Comparison of ENCODE assay signal across 15 cellular contexts in the genomic region with DNA sequence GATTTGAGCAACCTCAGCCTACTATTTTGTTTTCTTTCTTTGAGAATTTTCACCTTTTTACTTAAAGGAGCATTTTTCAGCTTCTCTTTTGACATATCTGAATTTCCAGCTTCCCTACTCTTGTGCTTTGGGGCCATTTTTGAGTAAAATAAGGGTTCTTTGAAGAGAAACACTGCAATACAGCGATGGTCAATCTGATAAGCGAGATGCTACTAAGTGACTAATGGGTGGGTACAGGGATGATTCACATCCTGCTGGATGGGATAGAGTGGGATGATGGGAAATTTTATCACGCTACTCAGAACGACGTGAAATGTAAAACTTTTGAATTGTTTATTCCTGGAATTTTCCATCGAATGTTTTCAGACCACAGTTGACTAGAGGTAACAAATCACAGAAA. TPM values are rescaled to one million over a fixed set of nuclear protein-coding genes. Genes with fewer than 3 reads are reported as not detected.
A peak's percentile ranks its signal among the peaks of the same experiment; 100 is the strongest.
DNase-seq lines count a peak whose midpoint lies in the region; ATAC-seq and TF ChIP-seq lines count a peak whose summit lies in the region.
"Had no signal": no experiment of that assay in that cellular context is flagged by ENCODE, and none has a peak within 500 bp of the region (broad histone marks: within the 10 kb centered on the region; RNA-seq: fewer than 3 reads in every experiment).

No MANE protein-coding gene starts in this region.

- no peaks in the 10 kb centered on the region for H3K36me3 ChIP-seq in mammary epithelial cell (ENCODE audit: insufficient read depth, low read length)
- H3K36me3 ChIP-seq in fibroblast of lung (ENCODE audit: control insufficient read depth, insufficient read depth, low read length) = no peaks in the 10 kb centered on the region
- H3K36me3 ChIP-seq in WERI-Rb-1 = no peaks in the 10 kb centered on the region
- H3K36me3 ChIP-seq: neutrophil had no signal

- H3K4me3 Mint-ChIP-seq in MCF 10A (ENCODE audit: unreplicated experiment) = peak overlapping the region; percentile 16
- H3K4me3 Mint-ChIP-seq: central memory CD8-positive, alpha-beta T cell; memory B cell had no signal

- BruUV-seq in MCF 10A (replicated peaks; lab: Mats Ljungman, UMichigan) (no TSS peak), mammary epithelial cell (replicated peaks; lab: Mats Ljungman, UMichigan) (no TSS peak)

- H3K4me1 ChIP-seq in mammary epithelial cell (ENCODE audit: insufficient read depth, low read length) (no peaks in the 10 kb centered on the region), fibroblast of lung (ENCODE audit: control insufficient read depth, extremely low read depth, insufficient read depth, low read length) (peaks cover 14% of the 10 kb centered on the region)

- H3K4me1 Mint-ChIP-seq in MCF 10A (ENCODE audit: insufficient read depth, unreplicated experiment) = peaks cover 14% of the 10 kb centered on the region
- H3K4me1 Mint-ChIP-seq: central memory CD8-positive, alpha-beta T cell had no signal

- TF ChIP-seq CTCF in MCF 10A (IDR thresholded peaks at IDR 0.05; ENCODE audit: unreplicated experiment) (no peak), mammary epithelial cell (conservative IDR thresholded peaks at IDR 0.05 in 1 of 2, IDR thresholded peaks at IDR 0.05 in 1 of 2; ENCODE audit: extremely low read depth in 1 of 2, insufficient read depth in 1 of 2, low read depth in 1 of 2, low read length in 2 of 2) (no peak), fibroblast of lung (conservative IDR thresholded peaks at IDR 0.05 in 1 of 2, IDR thresholded peaks at IDR 0.05 in 1 of 2; ENCODE audit: low read depth in 1 of 2, low read length in 2 of 2) (no peak), WERI-Rb-1 (IDR thresholded peaks at IDR 0.05; ENCODE audit: low read depth, low read length) (no peak)

- no peak overlapping the region for H3K27ac Mint-ChIP-seq in MCF 10A (ENCODE audit: low read depth, unreplicated experiment)
- H3K27ac Mint-ChIP-seq: memory B cell had no signal

- H3K27me3 Mint-ChIP-seq in MCF 10A (ENCODE audit: insufficient read depth, unreplicated experiment) = no peaks in the 10 kb centered on the region

- H3K9ac ChIP-seq in mammary epithelial cell (ENCODE audit: insufficient read depth, low read length) (no peak overlapping the region), fibroblast of lung (ENCODE audit: insufficient read depth, low read length) (no peak overlapping the region)

- H3K9me3 ChIP-seq in mammary epithelial cell (replicated peaks; ENCODE audit: insufficient read depth, low read length) (no peaks in the 10 kb centered on the region), fibroblast of lung (ENCODE audit: control insufficient read depth, insufficient read depth, low read depth, low read length) (no peaks in the 10 kb centered on the region), WERI-Rb-1 (ENCODE audit: severe bottlenecking) (no peaks in the 10 kb centered on the region)
- H3K9me3 ChIP-seq: neutrophil had no signal

- H4K20me1 ChIP-seq in mammary epithelial cell (ENCODE audit: insufficient read depth, low read length) (no peaks in the 10 kb centered on the region), fibroblast of lung (ENCODE audit: control insufficient read depth, extremely low read depth, insufficient read depth, low read length) (no peaks in the 10 kb centered on the region)

- 73% methylated on average over 6 of the region's 6 CpGs for WGBS in mammary epithelial cell (ENCODE audit: low coverage, missing lambda C conversion rate)

- POLR2A ChIA-PET in MCF 10A (lab: Yijun Ruan, JAX) = interaction anchor here (0.7 to 1.1 kb wide), 4 partner anchors 10 to 165 kb away, joined by 3 to 4 read pairs (median 3); no protein-coding TSS in a partner anchor

- H3K4me2 ChIP-seq in mammary epithelial cell (ENCODE audit: insufficient read depth, low read depth, low read length) = no peak overlapping the region
- H3K4me2 ChIP-seq in fibroblast of lung (ENCODE audit: extremely low read depth, insufficient read depth, low read length) = peak overlapping the region; percentile 46

- CTCF ChIA-PET in MCF 10A (lab: Yijun Ruan, JAX) = no interaction called here
- CTCF ChIA-PET in mammary epithelial cell (lab: Charles Lee; ENCODE audit: low non-redundant PET) = no interaction called here

- H3K36me3 Mint-ChIP-seq in MCF 10A (ENCODE audit: insufficient read depth, unreplicated experiment) = no peaks in the 10 kb centered on the region
- H3K36me3 Mint-ChIP-seq: memory B cell had no signal

- H3K9me3 Mint-ChIP-seq in MCF 10A (ENCODE audit: unreplicated experiment) = no peaks in the 10 kb centered on the region
- H3K9me3 Mint-ChIP-seq: central memory CD8-positive, alpha-beta T cell; memory B cell had no signal

- DNase-seq in MCF 10A (ENCODE audit: unreplicated experiment) (peak; percentile 56), mammary epithelial cell (no peak), SK-N-DZ (ENCODE audit: low spot score) (peak; percentile 4), fibroblast of lung (ENCODE audit: low read depth in 2 of 2) (peak; percentile 87 to 96), NCI-H774 (lab: John Stamatoyannopoulos, UW) (no peak), WERI-Rb-1 (no peak), Right ventricle myocardium superior (no peak)
- DNase-seq in activated CD8-positive, alpha-beta memory T cell treated with anti-CD3 and anti-CD28 coated beads, Interleukin-2, amount 50 U/mL, for 48 hours = no peak
- DNase-seq: 8988T; activated naive CD4-positive, alpha-beta T cell treated with Interleukin-2 at 50 U/mL for 16 hours; NCI-H446 treated with DMSO at 0.1 percent for 48 hours had no signal

- in situ Hi-C loops in mammary epithelial cell (cut with MboI; ENCODE audit: low sequenced_read_pairs in 2 of 2) = no loop called here

- no peak overlapping the region for H3K4me3 ChIP-seq in mammary epithelial cell (replicated peaks in 1 of 3; ENCODE audit: insufficient read depth in 1 of 3, low read depth in 2 of 3, low read length in 3 of 3)
- peak overlapping the region in 1 of 4 experiments; percentile 9 for H3K4me3 ChIP-seq in fibroblast of lung (replicated peaks in 1 of 4; ENCODE audit: control extremely low read depth in 1 of 4, insufficient read depth in 1 of 4, low read depth in 3 of 4, low read length in 4 of 4)
- no peak overlapping the region for H3K4me3 ChIP-seq in WERI-Rb-1 (ENCODE audit: low read depth, low read length)

- H3K27ac ChIP-seq in mammary epithelial cell (ENCODE audit: insufficient read depth, low read depth, low read length) (no peak overlapping the region), fibroblast of lung (ENCODE audit: insufficient read depth, low read length) (peak overlapping the region; percentile 76), WERI-Rb-1 (no peak overlapping the region)
- H3K27ac ChIP-seq: neutrophil, RWPE1 had no signal

- H2AFZ ChIP-seq in mammary epithelial cell (ENCODE audit: low read depth, low read length) (no peak overlapping the region), fibroblast of lung (ENCODE audit: low read length) (no peak overlapping the region)

- no peaks in the 10 kb centered on the region for H3K79me2 ChIP-seq in mammary epithelial cell (ENCODE audit: insufficient read depth, low read length)
- no peaks in the 10 kb centered on the region for H3K79me2 ChIP-seq in fibroblast of lung (ENCODE audit: control insufficient read depth, insufficient read depth, low read length)

- H3K27me3 ChIP-seq in mammary epithelial cell (ENCODE audit: insufficient read depth, low read length) = no peaks in the 10 kb centered on the region
- H3K27me3 ChIP-seq in fibroblast of lung (ENCODE audit: control insufficient read depth, insufficient read depth, low read length) = no peaks in the 10 kb centered on the region
- no peaks in the 10 kb centered on the region for H3K27me3 ChIP-seq in WERI-Rb-1 (ENCODE audit: insufficient read depth, low read depth, severe bottlenecking)
- H3K27me3 ChIP-seq: neutrophil had no signal

- intact Hi-C loops in MCF 10A (cut with micrococcal nuclease) (no loop called here), mammary epithelial cell (cut with micrococcal nuclease) (no loop called here), Right ventricle myocardium superior (cut with DNase I) (no loop called here)

- ATAC-seq in Right ventricle myocardium superior (ENCODE audit: poor library complexity) = no peak

- dilution Hi-C loops in mammary epithelial cell (cut with HindIII; ENCODE audit: low sequenced_read_pairs) = no loop called here

RNA-seq across cellular contexts. Expression of a gene that starts 8.3 kb away (rescaled TPM):
- total RNA-seq in MCF 10A (2022) (9.8 and 10.9 TPM in 2 replicates), mammary epithelial cell (10 to 100 TPM in 1 of 2 donors, 1 to 10 TPM in 1; 9.3 to 21.5 TPM), fibroblast of lung (105 and 111 TPM in 2 replicates), Right ventricle myocardium superior (16.5 TPM)
- polyA plus RNA-seq in mammary epithelial cell (6.7 TPM), fibroblast of lung (55.0 and 95.2 TPM in 2 replicates)
- polyA minus RNA-seq in mammary epithelial cell (14.8 TPM), fibroblast of lung (ENCODE audit: low replicate concordance) (37.6 and 65.7 TPM in 2 replicates)
- polyA plus RNA-seq in SK-N-DZ (2014; cell fraction: cytosol; rRNA removed) = 6.6 and 7.4 TPM in 2 replicates
- polyA plus RNA-seq in SK-N-DZ (2014; cell fraction: nucleus; rRNA removed) = 5.5 and 5.8 TPM in 2 replicates
- 37.7 and 63.9 TPM in 2 replicates for polyA plus RNA-seq in fibroblast of lung (2012)

Comparison
In these comparisons a context has a peak if more than half of its experiments do, and no peak if none do; other contexts are left out.
1. DNase-seq: peak in MCF 10A (single experiment), SK-N-DZ (single experiment) and fibroblast of lung (2 of 2); none in mammary epithelial cell (single experiment), NCI-H774 (single experiment), WERI-Rb-1 (single experiment), activated CD8-positive, alpha-beta memory T cell treated with anti-CD3 and anti-CD28 coated beads, Interleukin-2, amount 50 U/mL, for 48 hours (single experiment) and Right ventricle myocardium superior (single experiment).